8 cellular contexts compared by ENCODE assay signal in genomic region chrX:48918303-48918643, GRCh38. TPM values are rescaled to one million over a fixed set of nuclear protein-coding genes. Genes with fewer than 3 reads are reported as not detected.
DNase-seq lines count a peak whose midpoint lies in the region; ATAC-seq, FAIRE-seq and TF ChIP-seq lines count a peak whose summit lies in the region.

No MANE protein-coding gene starts in this region.

- H3K36me3 ChIP-seq in adrenal gland (replicated peaks in 1 of 2) (peaks cover 0 to 12% of the 10 kb centered on the region in 2 donors), HepG2 (replicated peaks in 1 of 2; ENCODE audit: control insufficient read depth in 1 of 2, insufficient read depth in 2 of 2, low read length in 2 of 2) (peaks cover 0 to 17% of the 10 kb centered on the region in 2 experiments; a peak in 2 of 5 replicates), tibial artery (peaks cover 0 to 24% (median 10%) of the 10 kb centered on the region in 3 donors)

- TF ChIP-seq CTCF in adrenal gland (IDR thresholded peaks at IDR 0.05): no peak
- no peak for TF ChIP-seq CTCF in HepG2 (CRISPR knock-in tag; IDR thresholded peaks at IDR 0.05)
- TF ChIP-seq CTCF in tibial artery (IDR thresholded peaks at IDR 0.05): no peak

- BruUV-seq in HepG2 (replicated peaks; lab: Mats Ljungman, UMichigan): no TSS peak

- no peak for FAIRE-seq in HepG2 (lab: Jason Lieb, UNC)

- POLR2A ChIA-PET in HepG2 (lab: Yijun Ruan, JAX): no interaction called here

- no peak for DNase-seq in activated T-cell treated with anti-CD3 and anti-CD28 coated beads, Interleukin-2, amount 50 U/mL, for 24 hours
- DNase-seq in activated T-cell treated with anti-CD3 and anti-CD28 coated beads, Interleukin-2, amount 50 U/mL, for 48 hours: no peak
- DNase-seq in adrenal gland (no peak), HepG2 (ENCODE audit: low spot score) (no peak), tibial artery (no peak), NOMO-1 treated with dmso at 0.1 percent for 144 hours (lab: John Stamatoyannopoulos, UW; ENCODE audit: unreplicated experiment) (no peak)

- H3K9me3 Mint-ChIP-seq in activated T-cell treated with anti-CD3 and anti-CD28 coated beads, Interleukin-2, amount 50 U/mL, for 24 hours: no peaks in the 10 kb centered on the region

- H3K27me3 Mint-ChIP-seq in activated T-cell treated with anti-CD3 and anti-CD28 coated beads, Interleukin-2, amount 50 U/mL, for 24 hours: peaks cover 19% of the 10 kb centered on the region

- peak overlapping the region; percentile 83 for H3K4me2 ChIP-seq in HepG2 (ENCODE audit: low read depth, low read length)

- in situ Hi-C loops in HepG2 (cut with HindIII; ENCODE audit: extremely low pct_ligation_motif_present, low pct_unique_long_range_greater_than_20kb): no loop called here

- TF ChIP-seq EP300 in HepG2 (IDR thresholded peaks at IDR 0.05; ENCODE audit: low read depth in 2 of 2, low read length in 2 of 2): no peak
- TF ChIP-seq EP300 in HepG2 (CRISPR knock-in tag; IDR thresholded peaks at IDR 0.05; ENCODE audit: borderline replicate concordance): no peak

- CTCF ChIA-PET in HepG2 (lab: Yijun Ruan, JAX; ENCODE audit: low intra/inter-chr PET ratio, low total read pairs): no interaction called here

- peak; percentile 13 for ATAC-seq in HepG2
- no peak for ATAC-seq in HG03565 (IDR thresholded peaks at IDR 0.05; ENCODE audit: unreplicated experiment)
- no peak for ATAC-seq in GM18907 (IDR thresholded peaks at IDR 0.05; ENCODE audit: unreplicated experiment)

- H3K9me3 ChIP-seq in adrenal gland (replicated peaks in 1 of 3): no peaks in the 10 kb centered on the region
- H3K9me3 ChIP-seq in HepG2 (ENCODE audit: low read length): no peaks in the 10 kb centered on the region
- H3K9me3 ChIP-seq in tibial artery: no peaks in the 10 kb centered on the region

- TF ChIP-seq POLR2A in adrenal gland (IDR thresholded peaks at IDR 0.05) (no peak), HepG2 (IDR thresholded peaks at IDR 0.05; ENCODE audit: insufficient read depth in 1 of 2, low read depth in 2 of 2, low read length in 2 of 2) (no peak)

- intact Hi-C loops in adrenal gland (cut with DNase I): no loop called here
- intact Hi-C loops in HepG2 (cut with micrococcal nuclease; ENCODE audit: unreplicated experiment): loop anchor here (5.0 to 10.0 kb wide), 2 partner anchors 153 to 271 kb away; partner anchors contain the start of gene GLOD5
- intact Hi-C loops in tibial artery (cut with DNase I; ENCODE audit: low total_unique reads): no loop called here

- H3K36me3 Mint-ChIP-seq in activated T-cell treated with anti-CD3 and anti-CD28 coated beads, Interleukin-2, amount 50 U/mL, for 24 hours (ENCODE audit: low read depth): peaks cover 88% of the 10 kb centered on the region

- H3K79me2 ChIP-seq in HepG2 (ENCODE audit: insufficient read depth, low read length): peaks cover 13% of the 10 kb centered on the region

- H3K9ac ChIP-seq in HepG2 (ENCODE audit: insufficient read depth, low read depth, low read length): peak overlapping the region; percentile 76

- 8 to 59% (median 23%) methylated on average over 9 to 23 of the region's 23 CpGs for WGBS in adrenal gland, 4 donors
- no CpG with 5 or more reads among the region's 23 CpGs for WGBS in HepG2 (ENCODE audit: low lambda C conversion rate)

- peaks cover 65% of the 10 kb centered on the region for H3K4me1 Mint-ChIP-seq in activated T-cell treated with anti-CD3 and anti-CD28 coated beads, Interleukin-2, amount 50 U/mL, for 24 hours (ENCODE audit: low read depth)

- H3K27me3 ChIP-seq in adrenal gland (no peaks in the 10 kb centered on the region), HepG2 (ENCODE audit: control insufficient read depth in 1 of 2, insufficient read depth in 2 of 2, low read length in 2 of 2) (no peaks in the 10 kb centered on the region), tibial artery (no peaks in the 10 kb centered on the region)

- no peak for TF ChIP-seq RAD21 in HepG2 (CRISPR knock-in tag; IDR thresholded peaks at IDR 0.05)

- no peaks in the 10 kb centered on the region for H4K20me1 ChIP-seq in HepG2 (ENCODE audit: insufficient read depth, low read length)

- no peak overlapping the region for H2AFZ ChIP-seq in HepG2 (ENCODE audit: low read length)

- peak overlapping the region in 2 of 4 donors; percentile 49 to 57 for H3K4me3 ChIP-seq in adrenal gland
- peak overlapping the region; percentile 60 to 85 (median 75); a peak in 5 of 6 replicates for H3K4me3 ChIP-seq in HepG2 (replicated peaks in 1 of 3; ENCODE audit: insufficient read depth in 1 of 3, low read depth in 2 of 3, low read length in 3 of 3)
- peak overlapping the region; percentile 67 to 74 for H3K4me3 ChIP-seq in tibial artery

- H3K27ac ChIP-seq in adrenal gland: peak overlapping the region in 4 of 5 donors; percentile 70 to 84 (median 80)
- H3K27ac ChIP-seq in HepG2 (ENCODE audit: extremely low read length, insufficient read depth, low read length): peak overlapping the region; percentile 68
- peak overlapping the region; percentile 91 to 96 for H3K27ac ChIP-seq in tibial artery

- H3K27ac Mint-ChIP-seq in activated T-cell treated with anti-CD3 and anti-CD28 coated beads, Interleukin-2, amount 50 U/mL, for 24 hours: peak overlapping the region; percentile 92

- H3K4me1 ChIP-seq in adrenal gland (replicated peaks in 1 of 2): peaks cover 0 to 8% of the 10 kb centered on the region in 2 donors
- peaks cover 31% of the 10 kb centered on the region for H3K4me1 ChIP-seq in HepG2 (ENCODE audit: insufficient read depth, low read length)
- H3K4me1 ChIP-seq in tibial artery: peaks cover 0 to 26% (median 4%) of the 10 kb centered on the region in 4 donors

- H3K4me3 Mint-ChIP-seq in activated T-cell treated with anti-CD3 and anti-CD28 coated beads, Interleukin-2, amount 50 U/mL, for 24 hours: peak overlapping the region; percentile 88

RNA-seq across cellular contexts. Expression of gene PIM2, which starts 0.6 kb away (rescaled TPM):
- total RNA-seq in adrenal gland: 10 to 100 TPM in 3 of 8 donors, 1 to 10 TPM in 5; 3.8 to 13.1 (median 9.3) TPM
- polyA plus RNA-seq in adrenal gland: 10 to 100 TPM in 1 of 3 donors, 1 to 10 TPM in 2; 4.1 to 11.9 (median 4.8) TPM
- 13.0 and 14.4 TPM in 2 replicates for total RNA-seq in HepG2 (2016; rRNA removed; fragmentation: Illumina TruSeq; extraction: Trizol)
- 1.7 and 2.6 TPM in 2 replicates for total RNA-seq in HepG2 (2016; cell fraction: cytosol; rRNA removed; fragmentation: Illumina TruSeq; extraction: Trizol; ENCODE audit: low read depth)
- 11.9 and 13.2 TPM in 2 replicates for total RNA-seq in HepG2 (2016; cell fraction: insoluble cytoplasmic fraction; rRNA removed; fragmentation: Illumina TruSeq; extraction: Trizol)
- 5.9 and 6.5 TPM in 2 replicates for total RNA-seq in HepG2 (2016; cell fraction: membrane; rRNA removed; fragmentation: Illumina TruSeq; extraction: Trizol)
- 7.9 and 8.0 TPM in 2 replicates for total RNA-seq in HepG2 (2016; cell fraction: nucleus; rRNA removed; fragmentation: Illumina TruSeq; extraction: Trizol)
- 15.8 and 17.4 TPM in 2 replicates for polyA plus RNA-seq in HepG2 (2011; rRNA removed)
- polyA plus RNA-seq in HepG2 (2011; cell fraction: cytosol; rRNA removed): 10.3 and 10.6 TPM in 2 replicates
- polyA plus RNA-seq in HepG2 (2011; cell fraction: nucleus; rRNA removed): 14.3 and 17.5 TPM in 2 replicates
- polyA plus RNA-seq in HepG2 (2012): 10.1 and 10.6 TPM in 2 replicates
- polyA plus RNA-seq in HepG2 (2016; cell fraction: cytosol; fragmentation: Illumina TruSeq; extraction: Trizol; ENCODE audit: low read depth): 1.1 TPM in 2 replicates
- polyA plus RNA-seq in HepG2 (2016; cell fraction: insoluble cytoplasmic fraction; fragmentation: Illumina TruSeq; extraction: Trizol; ENCODE audit: low read depth): 14.0 and 15.2 TPM in 2 replicates
- polyA plus RNA-seq in HepG2 (2016; cell fraction: membrane; fragmentation: Illumina TruSeq; extraction: Trizol; ENCODE audit: low read depth): 3.5 and 4.0 TPM in 2 replicates
- 11.4 and 16.3 TPM in 2 replicates for polyA plus RNA-seq in HepG2 (2016; cell fraction: nucleus; fragmentation: Illumina TruSeq; extraction: Trizol; ENCODE audit: insufficient read depth, low read depth)
- 17.3 and 37.4 TPM in 2 replicates for polyA minus RNA-seq in HepG2 (2011; rRNA and poly(A)+ RNA removed; ENCODE audit: low replicate concordance)
- 4.9 and 5.8 TPM in 2 replicates for polyA minus RNA-seq in HepG2 (2011; cell fraction: cytosol; rRNA and poly(A)+ RNA removed)
- 8.5 and 10.9 TPM in 2 replicates for polyA minus RNA-seq in HepG2 (2011; cell fraction: nucleus; rRNA and poly(A)+ RNA removed)

RNA-seq across cellular contexts. Expression of gene SLC35A2, which starts 6.8 kb away (rescaled TPM):
- total RNA-seq in adrenal gland: 10 to 100 TPM; 29.4 to 59.7 (median 33.2) TPM
- 10 to 100 TPM in 2 of 3 donors, 1 to 10 TPM in 1; 5.1 to 33.5 (median 11.1) TPM for polyA plus RNA-seq in adrenal gland
- 17.2 and 32.1 TPM in 2 replicates for total RNA-seq in HepG2 (2016; rRNA removed; fragmentation: Illumina TruSeq; extraction: Trizol)
- total RNA-seq in HepG2 (2016; cell fraction: cytosol; rRNA removed; fragmentation: Illumina TruSeq; extraction: Trizol; ENCODE audit: low read depth): 5.6 and 5.8 TPM in 2 replicates
- total RNA-seq in HepG2 (2016; cell fraction: insoluble cytoplasmic fraction; rRNA removed; fragmentation: Illumina TruSeq; extraction: Trizol): 13.8 and 35.7 TPM in 2 replicates
- total RNA-seq in HepG2 (2016; cell fraction: membrane; rRNA removed; fragmentation: Illumina TruSeq; extraction: Trizol): 12.4 and 13.9 TPM in 2 replicates
- 24.9 and 30.9 TPM in 2 replicates for total RNA-seq in HepG2 (2016; cell fraction: nucleus; rRNA removed; fragmentation: Illumina TruSeq; extraction: Trizol)
- 40.8 and 46.4 TPM in 2 replicates for polyA plus RNA-seq in HepG2 (2011; rRNA removed)
- polyA plus RNA-seq in HepG2 (2011; cell fraction: cytosol; rRNA removed): 41.7 and 48.0 TPM in 2 replicates
- polyA plus RNA-seq in HepG2 (2011; cell fraction: nucleus; rRNA removed): 31.2 and 31.5 TPM in 2 replicates
- 16.3 and 18.8 TPM in 2 replicates for polyA plus RNA-seq in HepG2 (2012)
- polyA plus RNA-seq in HepG2 (2016; cell fraction: cytosol; fragmentation: Illumina TruSeq; extraction: Trizol; ENCODE audit: low read depth): 6.8 and 8.5 TPM in 2 replicates
- polyA plus RNA-seq in HepG2 (2016; cell fraction: insoluble cytoplasmic fraction; fragmentation: Illumina TruSeq; extraction: Trizol; ENCODE audit: low read depth): 20.0 and 23.2 TPM in 2 replicates
- polyA plus RNA-seq in HepG2 (2016; cell fraction: membrane; fragmentation: Illumina TruSeq; extraction: Trizol; ENCODE audit: low read depth): 12.9 and 13.5 TPM in 2 replicates
- 57.8 and 62.5 TPM in 2 replicates for polyA plus RNA-seq in HepG2 (2016; cell fraction: nucleus; fragmentation: Illumina TruSeq; extraction: Trizol; ENCODE audit: insufficient read depth, low read depth)
- polyA minus RNA-seq in HepG2 (2011; rRNA and poly(A)+ RNA removed; ENCODE audit: low replicate concordance): 110 and 137 TPM in 2 replicates
- 25.2 and 26.9 TPM in 2 replicates for polyA minus RNA-seq in HepG2 (2011; cell fraction: cytosol; rRNA and poly(A)+ RNA removed)
- 9.3 and 12.1 TPM in 2 replicates for polyA minus RNA-seq in HepG2 (2011; cell fraction: nucleus; rRNA and poly(A)+ RNA removed)

RNA-seq across cellular contexts. Expression of gene PQBP1, which starts 20.5 kb away (rescaled TPM):
- total RNA-seq in adrenal gland: 100 to 1,000 TPM in 1 of 8 donors, 10 to 100 TPM in 7; 53.1 to 123 (median 82.2) TPM
- polyA plus RNA-seq in adrenal gland: 100 to 1,000 TPM; 117 to 316 (median 295) TPM
- total RNA-seq in HepG2 (2016; rRNA removed; fragmentation: Illumina TruSeq; extraction: Trizol): 80.9 and 99.4 TPM in 2 replicates
- 33.5 and 34.4 TPM in 2 replicates for total RNA-seq in HepG2 (2016; cell fraction: cytosol; rRNA removed; fragmentation: Illumina TruSeq; extraction: Trizol; ENCODE audit: low read depth)
- 87.4 and 94.4 TPM in 2 replicates for total RNA-seq in HepG2 (2016; cell fraction: insoluble cytoplasmic fraction; rRNA removed; fragmentation: Illumina TruSeq; extraction: Trizol)
- 35.6 and 39.4 TPM in 2 replicates for total RNA-seq in HepG2 (2016; cell fraction: membrane; rRNA removed; fragmentation: Illumina TruSeq; extraction: Trizol)
- 40.0 and 41.7 TPM in 2 replicates for total RNA-seq in HepG2 (2016; cell fraction: nucleus; rRNA removed; fragmentation: Illumina TruSeq; extraction: Trizol)
- 58.1 and 66.9 TPM in 2 replicates for polyA plus RNA-seq in HepG2 (2011; rRNA removed)
- 77.0 and 80.0 TPM in 2 replicates for polyA plus RNA-seq in HepG2 (2011; cell fraction: cytosol; rRNA removed)
- polyA plus RNA-seq in HepG2 (2011; cell fraction: nucleus; rRNA removed): 123 and 131 TPM in 2 replicates
- 72.0 and 77.4 TPM in 2 replicates for polyA plus RNA-seq in HepG2 (2012)
- 39.2 and 46.6 TPM in 2 replicates for polyA plus RNA-seq in HepG2 (2016; cell fraction: cytosol; fragmentation: Illumina TruSeq; extraction: Trizol; ENCODE audit: low read depth)
- 111 and 112 TPM in 2 replicates for polyA plus RNA-seq in HepG2 (2016; cell fraction: insoluble cytoplasmic fraction; fragmentation: Illumina TruSeq; extraction: Trizol; ENCODE audit: low read depth)
- polyA plus RNA-seq in HepG2 (2016; cell fraction: membrane; fragmentation: Illumina TruSeq; extraction: Trizol; ENCODE audit: low read depth): 42.4 and 43.0 TPM in 2 replicates
- polyA plus RNA-seq in HepG2 (2016; cell fraction: nucleus; fragmentation: Illumina TruSeq; extraction: Trizol; ENCODE audit: insufficient read depth, low read depth): 101 and 103 TPM in 2 replicates
- polyA minus RNA-seq in HepG2 (2011; rRNA and poly(A)+ RNA removed; ENCODE audit: low replicate concordance): 33.5 and 103 TPM in 2 replicates
- 32.2 and 41.4 TPM in 2 replicates for polyA minus RNA-seq in HepG2 (2011; cell fraction: cytosol; rRNA and poly(A)+ RNA removed)
- 23.3 and 26.7 TPM in 2 replicates for polyA minus RNA-seq in HepG2 (2011; cell fraction: nucleus; rRNA and poly(A)+ RNA removed)

RNA-seq across cellular contexts. Expression of gene TIMM17B, which starts 20.7 kb away (rescaled TPM):
- total RNA-seq in adrenal gland (10 to 100 TPM; 43.7 to 71.7 (median 56.4) TPM), HepG2 (2016; rRNA removed; fragmentation: Illumina TruSeq; extraction: Trizol) (53.4 and 56.0 TPM in 2 replicates)
- polyA plus RNA-seq in adrenal gland (10 to 100 TPM; 25.5 to 93.5 (median 56.9) TPM), HepG2 (2011; rRNA removed) (69.1 and 72.5 TPM in 2 replicates)
- total RNA-seq in HepG2 (2016; cell fraction: cytosol; rRNA removed; fragmentation: Illumina TruSeq; extraction: Trizol; ENCODE audit: low read depth): 16.1 and 16.6 TPM in 2 replicates
- 59.1 and 59.6 TPM in 2 replicates for total RNA-seq in HepG2 (2016; cell fraction: insoluble cytoplasmic fraction; rRNA removed; fragmentation: Illumina TruSeq; extraction: Trizol)
- total RNA-seq in HepG2 (2016; cell fraction: membrane; rRNA removed; fragmentation: Illumina TruSeq; extraction: Trizol): 21.0 and 25.1 TPM in 2 replicates
- 35.5 and 35.9 TPM in 2 replicates for total RNA-seq in HepG2 (2016; cell fraction: nucleus; rRNA removed; fragmentation: Illumina TruSeq; extraction: Trizol)
- polyA plus RNA-seq in HepG2 (2011; cell fraction: cytosol; rRNA removed): 74.6 and 124 TPM in 2 replicates
- 52.8 and 64.5 TPM in 2 replicates for polyA plus RNA-seq in HepG2 (2011; cell fraction: nucleus; rRNA removed)
- polyA plus RNA-seq in HepG2 (2012): 50.1 and 56.0 TPM in 2 replicates
- 18.8 and 21.5 TPM in 2 replicates for polyA plus RNA-seq in HepG2 (2016; cell fraction: cytosol; fragmentation: Illumina TruSeq; extraction: Trizol; ENCODE audit: low read depth)
- polyA plus RNA-seq in HepG2 (2016; cell fraction: insoluble cytoplasmic fraction; fragmentation: Illumina TruSeq; extraction: Trizol; ENCODE audit: low read depth): 63.6 and 70.0 TPM in 2 replicates
- 22.7 and 26.6 TPM in 2 replicates for polyA plus RNA-seq in HepG2 (2016; cell fraction: membrane; fragmentation: Illumina TruSeq; extraction: Trizol; ENCODE audit: low read depth)
- polyA plus RNA-seq in HepG2 (2016; cell fraction: nucleus; fragmentation: Illumina TruSeq; extraction: Trizol; ENCODE audit: insufficient read depth, low read depth): 67.0 and 69.3 TPM in 2 replicates
- 67.5 and 136 TPM in 2 replicates for polyA minus RNA-seq in HepG2 (2011; rRNA and poly(A)+ RNA removed; ENCODE audit: low replicate concordance)
- polyA minus RNA-seq in HepG2 (2011; cell fraction: cytosol; rRNA and poly(A)+ RNA removed): 20.0 and 25.0 TPM in 2 replicates
- polyA minus RNA-seq in HepG2 (2011; cell fraction: nucleus; rRNA and poly(A)+ RNA removed): 11.8 and 14.9 TPM in 2 replicates

RNA-seq across cellular contexts. Expression of gene OTUD5, which starts 39.1 kb away (rescaled TPM):
- total RNA-seq in adrenal gland: 10 to 100 TPM; 39.4 to 67.8 (median 56.7) TPM
- 10 to 100 TPM; 47.7 to 79.5 (median 52.2) TPM for polyA plus RNA-seq in adrenal gland
- 16.9 and 18.4 TPM in 2 replicates for total RNA-seq in HepG2 (2016; rRNA removed; fragmentation: Illumina TruSeq; extraction: Trizol)
- total RNA-seq in HepG2 (2016; cell fraction: cytosol; rRNA removed; fragmentation: Illumina TruSeq; extraction: Trizol; ENCODE audit: low read depth): 7.3 and 7.9 TPM in 2 replicates
- 15.3 and 18.1 TPM in 2 replicates for total RNA-seq in HepG2 (2016; cell fraction: insoluble cytoplasmic fraction; rRNA removed; fragmentation: Illumina TruSeq; extraction: Trizol)
- 13.3 and 13.6 TPM in 2 replicates for total RNA-seq in HepG2 (2016; cell fraction: membrane; rRNA removed; fragmentation: Illumina TruSeq; extraction: Trizol)
- total RNA-seq in HepG2 (2016; cell fraction: nucleus; rRNA removed; fragmentation: Illumina TruSeq; extraction: Trizol): 11.1 and 13.9 TPM in 2 replicates
- polyA plus RNA-seq in HepG2 (2011; rRNA removed): 42.2 and 44.8 TPM in 2 replicates
- 29.5 and 29.7 TPM in 2 replicates for polyA plus RNA-seq in HepG2 (2011; cell fraction: cytosol; rRNA removed)
- polyA plus RNA-seq in HepG2 (2011; cell fraction: nucleus; rRNA removed): 74.0 and 78.6 TPM in 2 replicates
- polyA plus RNA-seq in HepG2 (2012): 30.8 and 34.7 TPM in 2 replicates
- 14.5 and 15.7 TPM in 2 replicates for polyA plus RNA-seq in HepG2 (2016; cell fraction: cytosol; fragmentation: Illumina TruSeq; extraction: Trizol; ENCODE audit: low read depth)
- 20.0 and 25.8 TPM in 2 replicates for polyA plus RNA-seq in HepG2 (2016; cell fraction: insoluble cytoplasmic fraction; fragmentation: Illumina TruSeq; extraction: Trizol; ENCODE audit: low read depth)
- polyA plus RNA-seq in HepG2 (2016; cell fraction: membrane; fragmentation: Illumina TruSeq; extraction: Trizol; ENCODE audit: low read depth): 18.9 and 22.2 TPM in 2 replicates
- 32.8 and 33.6 TPM in 2 replicates for polyA plus RNA-seq in HepG2 (2016; cell fraction: nucleus; fragmentation: Illumina TruSeq; extraction: Trizol; ENCODE audit: insufficient read depth, low read depth)
- polyA minus RNA-seq in HepG2 (2011; rRNA and poly(A)+ RNA removed; ENCODE audit: low replicate concordance): 40.8 and 110 TPM in 2 replicates
- 20.0 and 21.9 TPM in 2 replicates for polyA minus RNA-seq in HepG2 (2011; cell fraction: cytosol; rRNA and poly(A)+ RNA removed)
- polyA minus RNA-seq in HepG2 (2011; cell fraction: nucleus; rRNA and poly(A)+ RNA removed): 14.8 and 17.9 TPM in 2 replicates
